ENCODE assay signal across 10 cellular contexts in the genomic region with DNA sequence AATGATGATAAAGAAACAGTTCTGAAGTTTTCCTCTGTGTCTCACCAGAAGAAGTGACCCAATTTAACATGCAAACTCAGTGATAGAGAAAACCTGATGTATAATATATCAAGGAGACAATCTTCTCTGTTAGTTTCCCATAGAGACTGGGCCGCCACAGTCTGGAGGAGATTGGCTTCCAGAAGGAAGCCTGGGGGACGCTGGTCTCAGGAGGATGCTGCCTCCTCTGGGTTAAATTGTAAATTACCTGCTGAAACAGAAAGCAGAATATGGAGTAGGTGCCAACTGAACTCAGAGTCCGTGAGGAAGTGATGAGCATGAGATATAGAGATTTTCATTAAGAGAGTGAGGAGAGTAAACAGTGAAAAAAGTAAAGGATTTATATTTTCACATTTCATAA. TPM values are rescaled to one million over a fixed set of nuclear protein-coding genes. Genes with fewer than 3 reads are reported as not detected.
DNase-seq lines count a peak whose midpoint lies in the region; ATAC-seq and TF ChIP-seq lines count a peak whose summit lies in the region.
"Had no signal": no experiment of that assay in that cellular context is flagged by ENCODE, and none has a peak within 500 bp of the region (broad histone marks: within the 10 kb centered on the region; RNA-seq: fewer than 3 reads in every experiment).

No MANE protein-coding gene starts in this region.

- H3K4me1 Mint-ChIP-seq in naive thymus-derived CD4-positive, alpha-beta T cell, result peaks cover 0 to 6% (median 6%) of the 10 kb centered on the region in 7 donors

- peak overlapping the region in 3 of 10 donors; percentile 3 to 5 (median 3) for H3K4me3 Mint-ChIP-seq in naive thymus-derived CD4-positive, alpha-beta T cell
- H3K4me3 Mint-ChIP-seq: T-helper 1 cell treated with Interleukin-12 subunit alpha and Interleukin-12 subunit beta and Interleukin-4 antibody, amounts not matched to agents 30 μg/mL and 1 μg/mL, for 36 hours had no signal

- DNase-seq in NCI-H82 (lab: John Stamatoyannopoulos, UW) (peak; percentile 20), NCI-H82 treated with DMSO at 0.1 percent for 48 hours (lab: John Stamatoyannopoulos, UW; ENCODE audit: unreplicated experiment) (no peak), KBM-7 (peak; percentile 49), lower leg skin (ENCODE audit: low spot score in 2 of 2) (no peak), aorta (no peak), iPS-NIHi7 (ENCODE audit: extremely low spot score) (no peak)
- peak in 6 of 9 donors; percentile 15 to 54 (median 28) for DNase-seq in naive thymus-derived CD4-positive, alpha-beta T cell

- no peak for TF ChIP-seq CTCF in lower leg skin (IDR thresholded peaks at IDR 0.05)

- intact Hi-C loops in naive thymus-derived CD4-positive, alpha-beta T cell (cut with micrococcal nuclease), result loop anchor here (1.0 to 10.0 kb wide), 9 partner anchors 64 to 1005 kb away; no protein-coding TSS in a partner anchor
- intact Hi-C loops in lower leg skin (cut with DNase I; ENCODE audit: low total_unique reads) (no loop called here), aorta (cut with DNase I) (loop anchor here in 1 of 2 donors (10.0 kb wide), 1 partner anchor 62 kb away; no protein-coding TSS in a partner anchor)

- no peak for TF ChIP-seq POLR2A in lower leg skin (IDR thresholded peaks at IDR 0.05)

- CTCF ChIA-PET in naive thymus-derived CD4-positive, alpha-beta T cell (lab: Charles Lee), result interaction anchor here (0.6 to 0.8 kb wide), 2 partner anchors 443 to 1069 kb away, joined by 3 read pairs; no protein-coding TSS in a partner anchor

- H3K9me3 Mint-ChIP-seq in naive thymus-derived CD4-positive, alpha-beta T cell, result peaks cover 0 to 15% (median 2%) of the 10 kb centered on the region in 11 donors

- H3K4me3 ChIP-seq in naive thymus-derived CD4-positive, alpha-beta T cell (ENCODE audit: low read length), result no peak overlapping the region
- H3K4me3 ChIP-seq in lower leg skin (ENCODE audit: low read depth, poor library complexity, severe bottlenecking) (no peak overlapping the region), aorta (ENCODE audit: low read length in 2 of 2) (no peak overlapping the region)

- no peak overlapping the region for H3K27ac ChIP-seq in naive thymus-derived CD4-positive, alpha-beta T cell (ENCODE audit: low read depth, low read length)
- H3K27ac ChIP-seq in aorta (ENCODE audit: low read depth in 1 of 2, low read length in 2 of 2), result no peak overlapping the region

- H3K27me3 ChIP-seq in naive thymus-derived CD4-positive, alpha-beta T cell (ENCODE audit: control insufficient read depth in 2 of 2, insufficient read depth in 2 of 2, low read length in 2 of 2), result peaks cover 0 to under 1% of the 10 kb centered on the region in 2 donors
- no peaks in the 10 kb centered on the region for H3K27me3 ChIP-seq in aorta (ENCODE audit: control insufficient read depth in 1 of 2, insufficient read depth in 2 of 2, low read length in 1 of 2)

- WGBS in lower leg skin, 2 donors, result 29 to 30% methylated on average over 3 of the region's 3 CpGs
- WGBS in aorta, 2 donors, result 32 to 43% methylated on average over 3 of the region's 3 CpGs

- ATAC-seq in GM21619 (IDR thresholded peaks at IDR 0.05; ENCODE audit: unreplicated experiment) (peak; percentile 67), aorta (ENCODE audit: low FRiP score) (no peak)
- peak; percentile 70 for ATAC-seq in naive thymus-derived CD4-positive, alpha-beta T cell

- H3K27ac Mint-ChIP-seq in naive thymus-derived CD4-positive, alpha-beta T cell, result no peak overlapping the region
- H3K27ac Mint-ChIP-seq: T-helper 1 cell treated with Interleukin-12 subunit alpha and Interleukin-12 subunit beta and Interleukin-4 antibody, amounts not matched to agents 30 μg/mL and 1 μg/mL, for 36 hours had no signal

- H3K36me3 Mint-ChIP-seq in naive thymus-derived CD4-positive, alpha-beta T cell, result peaks cover 0 to 8% (median 0%) of the 10 kb centered on the region in 5 donors

- no peaks in the 10 kb centered on the region for H3K36me3 ChIP-seq in naive thymus-derived CD4-positive, alpha-beta T cell (ENCODE audit: control insufficient read depth in 2 of 3, insufficient read depth in 3 of 3, low read length in 3 of 3)
- no peaks in the 10 kb centered on the region for H3K36me3 ChIP-seq in aorta (ENCODE audit: control insufficient read depth in 1 of 2, insufficient read depth in 2 of 2, low read length in 1 of 2)

- in situ Hi-C loops in KBM-7 (cut with MboI; ENCODE audit: low pct_unique_long_range_greater_than_20kb, low sequenced_read_pairs), result no loop called here

- no peaks in the 10 kb centered on the region for H3K4me1 ChIP-seq in naive thymus-derived CD4-positive, alpha-beta T cell (ENCODE audit: control insufficient read depth in 2 of 2, insufficient read depth in 2 of 2, low read length in 2 of 2)
- no peaks in the 10 kb centered on the region for H3K4me1 ChIP-seq in aorta (ENCODE audit: control insufficient read depth in 1 of 2, insufficient read depth in 2 of 2, low read length in 2 of 2)

- H3K27me3 Mint-ChIP-seq in naive thymus-derived CD4-positive, alpha-beta T cell, result peaks cover 4 to 9% (median 6%) of the 10 kb centered on the region in 5 donors

- POLR2A ChIA-PET in naive thymus-derived CD4-positive, alpha-beta T cell (lab: Charles Lee), result no interaction called here

- H3K9me3 ChIP-seq in naive thymus-derived CD4-positive, alpha-beta T cell (ENCODE audit: control insufficient read depth in 2 of 3, low read length in 3 of 3), result no peaks in the 10 kb centered on the region
- no peaks in the 10 kb centered on the region for H3K9me3 ChIP-seq in aorta (ENCODE audit: control insufficient read depth, low read length)

RNA-seq across cellular contexts. Expression of a gene that starts 15.8 kb away (rescaled TPM):
- not detected for total RNA-seq in naive thymus-derived CD4-positive, alpha-beta T cell
- polyA plus RNA-seq in naive thymus-derived CD4-positive, alpha-beta T cell, result not detected
- total RNA-seq in lower leg skin (not detected), aorta (not detected)
- polyA plus RNA-seq in aorta, result not detected
- polyA plus RNA-seq: BJ had no signal

RNA-seq across cellular contexts. Expression of a gene that starts 31.5 kb away (rescaled TPM):
- total RNA-seq in naive thymus-derived CD4-positive, alpha-beta T cell, result not detected
- polyA plus RNA-seq in naive thymus-derived CD4-positive, alpha-beta T cell, result not detected
- total RNA-seq in lower leg skin (not detected), aorta (not detected)
- polyA plus RNA-seq in aorta, result not detected
- polyA plus RNA-seq: BJ had no signal

RNA-seq across cellular contexts. Expression of a gene that starts 41.7 kb away (rescaled TPM):
- not detected for total RNA-seq in naive thymus-derived CD4-positive, alpha-beta T cell
- polyA plus RNA-seq in naive thymus-derived CD4-positive, alpha-beta T cell, result not detected
- total RNA-seq in lower leg skin (under 1 TPM in 1 of 4 donors, not detected in 3; 0.30 TPM), aorta (not detected)
- polyA plus RNA-seq in aorta, result not detected
- polyA plus RNA-seq: BJ had no signal

RNA-seq across cellular contexts. Expression of a gene that starts 51.9 kb away (rescaled TPM):
- not detected for total RNA-seq in naive thymus-derived CD4-positive, alpha-beta T cell
- polyA plus RNA-seq in naive thymus-derived CD4-positive, alpha-beta T cell, result not detected
- total RNA-seq in lower leg skin (under 1 TPM in 1 of 4 donors, not detected in 3; 0.57 TPM), aorta (not detected)
- polyA plus RNA-seq in aorta, result not detected
- polyA plus RNA-seq: BJ had no signal

Comparison
In these comparisons a context has a peak if more than half of its experiments do, and no peak if none do; other contexts are left out.
1. DNase-seq: peak in NCI-H82 (single experiment), KBM-7 (single experiment) and naive thymus-derived CD4-positive, alpha-beta T cell (6 of 9); none in NCI-H82 treated with DMSO at 0.1 percent for 48 hours (single experiment), lower leg skin (0 of 2), aorta (0 of 2) and iPS-NIHi7 (single experiment).